1 cellular context compared by ENCODE assay signal in the genomic region with DNA sequence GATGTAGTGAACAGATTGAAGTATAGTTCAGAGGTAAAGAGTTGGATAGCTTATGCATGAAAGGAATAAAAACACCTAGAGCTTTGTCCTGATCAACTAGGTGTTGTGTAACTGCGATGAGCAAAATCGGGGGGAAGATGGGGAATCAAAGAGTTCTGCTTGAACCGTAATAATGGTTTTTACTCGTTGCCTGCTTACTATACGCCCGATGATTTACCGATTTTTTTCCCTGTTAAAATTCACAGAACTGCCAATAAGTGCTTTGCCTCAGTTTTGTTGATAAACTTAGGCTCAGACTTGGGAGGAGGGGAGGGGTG.
TF ChIP-seq lines count a peak whose summit lies in the region.

No MANE protein-coding gene starts in this region.

TF ChIP-seq in K562, 482 proteins besides CTCF, POLR2A, EP300 and RAD21 (continued from another document):
- TF ChIP-seq, protein P1, sequence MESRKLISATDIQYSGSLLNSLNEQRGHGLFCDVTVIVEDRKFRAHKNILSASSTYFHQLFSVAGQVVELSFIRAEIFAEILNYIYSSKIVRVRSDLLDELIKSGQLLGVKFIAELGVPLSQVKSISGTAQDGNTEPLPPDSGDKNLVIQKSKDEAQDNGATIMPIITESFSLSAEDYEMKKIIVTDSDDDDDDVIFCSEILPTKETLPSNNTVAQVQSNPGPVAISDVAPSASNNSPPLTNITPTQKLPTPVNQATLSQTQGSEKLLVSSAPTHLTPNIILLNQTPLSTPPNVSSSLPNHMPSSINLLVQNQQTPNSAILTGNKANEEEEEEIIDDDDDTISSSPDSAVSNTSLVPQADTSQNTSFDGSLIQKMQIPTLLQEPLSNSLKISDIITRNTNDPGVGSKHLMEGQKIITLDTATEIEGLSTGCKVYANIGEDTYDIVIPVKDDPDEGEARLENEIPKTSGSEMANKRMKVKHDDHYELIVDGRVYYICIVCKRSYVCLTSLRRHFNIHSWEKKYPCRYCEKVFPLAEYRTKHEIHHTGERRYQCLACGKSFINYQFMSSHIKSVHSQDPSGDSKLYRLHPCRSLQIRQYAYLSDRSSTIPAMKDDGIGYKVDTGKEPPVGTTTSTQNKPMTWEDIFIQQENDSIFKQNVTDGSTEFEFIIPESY (CRISPR knock-in tag; IDR thresholded peaks at IDR 0.05) = no peak
- TF ChIP-seq, protein P2, sequence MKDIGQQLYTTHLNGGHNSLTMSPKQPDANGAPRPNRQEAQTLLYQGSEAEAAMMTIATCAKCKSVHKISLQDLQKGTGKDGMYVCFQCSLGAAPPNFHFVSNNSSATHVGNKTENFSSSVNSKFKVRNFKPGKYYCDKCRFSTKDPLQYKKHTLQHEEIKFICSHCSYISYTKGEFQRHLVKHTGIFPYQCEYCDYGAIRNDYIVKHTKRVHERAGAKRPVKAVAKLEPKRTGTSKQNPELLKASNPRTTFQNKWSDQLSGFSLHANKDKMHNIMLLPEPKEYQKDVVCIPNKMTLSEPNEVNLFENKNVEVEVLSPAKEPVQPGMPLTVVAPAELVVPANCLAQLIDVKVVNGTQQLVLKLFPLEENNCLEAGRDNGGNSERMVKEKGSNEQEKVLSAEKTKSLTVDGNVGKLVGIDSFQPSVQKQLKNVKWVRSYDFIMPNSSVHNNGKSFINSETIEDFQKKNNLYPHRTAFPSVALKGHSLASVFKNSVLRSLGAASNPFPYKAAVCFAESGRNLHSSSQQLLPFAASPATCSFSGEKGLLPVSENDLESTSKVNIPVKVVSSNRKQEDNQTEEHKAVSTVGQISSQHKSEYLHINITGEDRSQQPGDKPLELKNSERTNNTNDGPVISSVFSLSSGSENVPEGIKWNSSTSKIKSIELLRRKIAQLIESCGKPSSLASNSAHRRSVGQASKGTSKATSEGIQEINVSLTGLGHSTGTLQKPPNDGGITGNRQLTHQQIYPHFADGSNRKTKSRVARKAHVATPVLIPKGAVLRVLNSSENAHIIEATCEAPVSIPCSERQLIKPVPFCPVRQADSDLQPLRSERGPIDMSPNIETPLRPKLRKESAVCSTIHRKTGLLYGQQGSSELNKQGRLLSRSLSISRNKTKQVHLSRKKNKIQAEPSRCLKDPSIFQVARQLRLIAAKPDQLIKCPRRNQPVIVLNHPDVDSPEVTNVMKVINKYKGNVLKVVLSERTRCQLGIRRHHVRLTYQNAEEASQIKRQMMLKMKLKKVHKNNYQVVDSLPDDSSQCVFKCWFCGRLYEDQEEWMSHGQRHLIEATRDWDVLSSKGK (CRISPR knock-in tag; IDR thresholded peaks at IDR 0.05) = no peak
- TF ChIP-seq KAT8 (IDR thresholded peaks at IDR 0.05; ENCODE audit: low read depth) = no peak
- no peak for TF ChIP-seq KLF6 (CRISPR knock-in tag; IDR thresholded peaks at IDR 0.05; ENCODE audit: borderline replicate concordance)
- no peak for TF ChIP-seq RFX7 (CRISPR knock-in tag; IDR thresholded peaks at IDR 0.05)
- TF ChIP-seq TARDBP (IDR thresholded peaks at IDR 0.05) = no peak
- TF ChIP-seq, protein P3, sequence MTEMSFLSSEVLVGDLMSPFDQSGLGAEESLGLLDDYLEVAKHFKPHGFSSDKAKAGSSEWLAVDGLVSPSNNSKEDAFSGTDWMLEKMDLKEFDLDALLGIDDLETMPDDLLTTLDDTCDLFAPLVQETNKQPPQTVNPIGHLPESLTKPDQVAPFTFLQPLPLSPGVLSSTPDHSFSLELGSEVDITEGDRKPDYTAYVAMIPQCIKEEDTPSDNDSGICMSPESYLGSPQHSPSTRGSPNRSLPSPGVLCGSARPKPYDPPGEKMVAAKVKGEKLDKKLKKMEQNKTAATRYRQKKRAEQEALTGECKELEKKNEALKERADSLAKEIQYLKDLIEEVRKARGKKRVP (CRISPR knock-in tag; IDR thresholded peaks at IDR 0.05) = no peak
- TF ChIP-seq, protein P4, sequence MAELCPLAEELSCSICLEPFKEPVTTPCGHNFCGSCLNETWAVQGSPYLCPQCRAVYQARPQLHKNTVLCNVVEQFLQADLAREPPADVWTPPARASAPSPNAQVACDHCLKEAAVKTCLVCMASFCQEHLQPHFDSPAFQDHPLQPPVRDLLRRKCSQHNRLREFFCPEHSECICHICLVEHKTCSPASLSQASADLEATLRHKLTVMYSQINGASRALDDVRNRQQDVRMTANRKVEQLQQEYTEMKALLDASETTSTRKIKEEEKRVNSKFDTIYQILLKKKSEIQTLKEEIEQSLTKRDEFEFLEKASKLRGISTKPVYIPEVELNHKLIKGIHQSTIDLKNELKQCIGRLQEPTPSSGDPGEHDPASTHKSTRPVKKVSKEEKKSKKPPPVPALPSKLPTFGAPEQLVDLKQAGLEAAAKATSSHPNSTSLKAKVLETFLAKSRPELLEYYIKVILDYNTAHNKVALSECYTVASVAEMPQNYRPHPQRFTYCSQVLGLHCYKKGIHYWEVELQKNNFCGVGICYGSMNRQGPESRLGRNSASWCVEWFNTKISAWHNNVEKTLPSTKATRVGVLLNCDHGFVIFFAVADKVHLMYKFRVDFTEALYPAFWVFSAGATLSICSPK (IDR thresholded peaks at IDR 0.05; ENCODE audit: borderline replicate concordance) = 0 out of 2 replicates have a peak, but pooled peaks have one; percentile 16
- TF ChIP-seq HNRNPUL1 (IDR thresholded peaks at IDR 0.05; ENCODE audit: low read length) = no peak
- no peak for TF ChIP-seq ELF2 (CRISPR knock-in tag; IDR thresholded peaks at IDR 0.05)
- TF ChIP-seq TOE1 (IDR thresholded peaks at IDR 0.05; ENCODE audit: borderline replicate concordance) = 0 out of 2 replicates have a peak, but pooled peaks have one; percentile 12
- no peak for TF ChIP-seq TOE1 (CRISPR knock-in tag; IDR thresholded peaks at IDR 0.05; ENCODE audit: borderline replicate concordance, low read depth)
- no peak for TF ChIP-seq CREBBP (IDR thresholded peaks at IDR 0.05; ENCODE audit: low read depth, low read length)
- peak; percentile 61; the same call in 1 of the 2 replicates for TF ChIP-seq NFRKB (IDR thresholded peaks at IDR 0.05; ENCODE audit: low read depth)
- TF ChIP-seq XRCC5 (IDR thresholded peaks at IDR 0.05; ENCODE audit: low read depth, low read length) = no peak
